In genomic region chr20:8220716-8221115, GRCh38 we compare ENCODE assay signal across 21 cellular contexts.
DNase-seq lines count a peak whose midpoint lies in the region; ATAC-seq and TF ChIP-seq lines count a peak whose summit lies in the region.
"Had no signal": no experiment of that assay in that cellular context is flagged by ENCODE, and none has a peak within 500 bp of the region (broad histone marks: within the 10 kb centered on the region; RNA-seq: fewer than 3 reads in every experiment).

No MANE protein-coding gene starts in this region.

- no peak overlapping the region for H2AFZ ChIP-seq in IMR-90 (replicated peaks; ENCODE audit: low read length, poor library complexity)

- H3K18ac ChIP-seq in IMR-90 (ENCODE audit: low read depth, low read length): peak overlapping the region; percentile 69; the same call in 1 of the 2 replicates

- H4K91ac ChIP-seq in IMR-90 (ENCODE audit: insufficient read depth, low read depth, low read length): peak overlapping the region; percentile 65; the same call in 1 of the 2 replicates

- peaks cover 20 to 30% of the 10 kb centered on the region in 2 experiments for H3K79me1 ChIP-seq in IMR-90 (ENCODE audit: low read depth in 1 of 2, low read length in 2 of 2)

- 0 out of 2 replicates have a peak, but pooled peaks cover under 1% of the 10 kb centered on the region for H3K9me1 ChIP-seq in IMR-90 (ENCODE audit: insufficient read depth, low read length)

- dilution Hi-C loops in IMR-90 (cut with HindIII; ENCODE audit: low sequenced_read_pairs, unreplicated experiment): no loop called here

- in situ Hi-C loops in IMR-90 (cut with MboI; ENCODE audit: low sequenced_read_pairs): no loop called here

- H3K56ac ChIP-seq in IMR-90 (ENCODE audit: extremely low read depth, insufficient read depth, low read length): no peak overlapping the region

- H3K27ac ChIP-seq in IMR-90 (ENCODE audit: insufficient read depth, low read length) (peak overlapping the region; percentile 17; the same call in 1 of the 2 replicates), muscle layer of colon (ENCODE audit: low read depth, low read length) (peak overlapping the region; percentile 29)

- TF ChIP-seq CTCF in IMR-90 (conservative IDR thresholded peaks at IDR 0.05; ENCODE audit: low read depth, low read length): no peak

- no peak overlapping the region for H3K4me2 ChIP-seq in IMR-90 (ENCODE audit: low read depth, low read length)

- CTCF ChIA-PET in IMR-90 (lab: Yijun Ruan, JAX): no interaction called here

- no peak overlapping the region for H3K9ac ChIP-seq in IMR-90 (ENCODE audit: low read depth, low read length)
- no peak overlapping the region for H3K9ac ChIP-seq in muscle layer of colon (ENCODE audit: low read length)

- peak overlapping the region; percentile 7 for H2BK5ac ChIP-seq in IMR-90 (ENCODE audit: low read depth, low read length, poor library complexity, severe bottlenecking)

- no peak for TF ChIP-seq POLR2A in IMR-90 (IDR thresholded peaks at IDR 0.05; ENCODE audit: low read depth, low read length)

- H2AK5ac ChIP-seq in IMR-90 (ENCODE audit: low read depth, low read length): peak overlapping the region; percentile 80

- DNase-seq in IMR-90 (no peak), cerebellar cortex (ENCODE audit: low spot score) (peak; percentile 39), NCI-H1105 (lab: John Stamatoyannopoulos, UW) (no peak), SW 1271 (lab: John Stamatoyannopoulos, UW) (no peak), Right ventricle myocardium superior (no peak)
- DNase-seq: ACHN; AML-193; Calu3; CD4-positive, alpha-beta memory T cell; DMS 273 treated with DMSO at 0.1 percent for 48 hours; DMS53; DND-41; EL; GOT3; H7; HFFc6; KG1 had no signal

- peak overlapping the region; percentile 88 for H2BK120ac ChIP-seq in IMR-90 (ENCODE audit: low read depth, low read length)

- peak overlapping the region in 1 of 2 experiments; percentile 75; a peak in 3 of 4 replicates for H4K8ac ChIP-seq in IMR-90 (ENCODE audit: low read depth in 2 of 2, low read length in 2 of 2)

- POLR2A ChIA-PET in IMR-90 (lab: Charles Lee; ENCODE audit: unreplicated experiment): no interaction called here

- no peaks in the 10 kb centered on the region for H3K36me3 ChIP-seq in IMR-90 (ENCODE audit: control insufficient read depth, insufficient read depth, low read length)
- no peaks in the 10 kb centered on the region for H3K36me3 ChIP-seq in muscle layer of colon (ENCODE audit: insufficient read depth, low read length)

- H3K4me3 ChIP-seq in IMR-90 (ENCODE audit: insufficient read depth, low read depth, low read length) (no peak overlapping the region), muscle layer of colon (ENCODE audit: low read depth in 1 of 2, low read length in 2 of 2) (no peak overlapping the region)

- no TSS peak for BruUV-seq in IMR-90 (replicated peaks; lab: Mats Ljungman, UMichigan)

- H4K20me1 ChIP-seq in IMR-90 (ENCODE audit: insufficient read depth, low read length): no peaks in the 10 kb centered on the region

- H2BK15ac ChIP-seq in IMR-90 (ENCODE audit: low read depth, low read length): peak overlapping the region; percentile 85; the same call in 2 of the 3 replicates

- H2AK9ac ChIP-seq in IMR-90 (replicated peaks; ENCODE audit: low read depth, low read length, poor library complexity): no peak overlapping the region

- intact Hi-C loops in IMR-90 (cut with micrococcal nuclease) (loop anchor here (5.0 kb wide), 2 partner anchors 73 to 167 kb away; no protein-coding TSS in a partner anchor), Right ventricle myocardium superior (cut with DNase I) (no loop called here)

- TF ChIP-seq RAD21 in IMR-90 (IDR thresholded peaks at IDR 0.05; ENCODE audit: low read length): no peak

- ATAC-seq in IMR-90 (ENCODE audit: low read depth) (no peak), GM18517 (IDR thresholded peaks at IDR 0.05; ENCODE audit: unreplicated experiment) (no peak), Right ventricle myocardium superior (ENCODE audit: poor library complexity) (no peak)
- ATAC-seq: HCT116, HepG2 had no signal

- H2BK20ac ChIP-seq in IMR-90 (ENCODE audit: low read depth, low read length): peak overlapping the region; percentile 82; the same call in 1 of the 2 replicates

- no CpG with 5 or more reads among the region's 1 CpG for WGBS in IMR-90 (ENCODE audit: extremely low coverage in 2 of 2, insufficient read length in 1 of 2), 2 experiments

- H3K9me3 ChIP-seq in IMR-90 (ENCODE audit: control insufficient read depth, insufficient read depth, low read length) (no peaks in the 10 kb centered on the region), muscle layer of colon (ENCODE audit: low read length) (no peaks in the 10 kb centered on the region)

- peak overlapping the region; percentile 79 for H3K4ac ChIP-seq in IMR-90 (ENCODE audit: low read depth, low read length)

- H3K27me3 ChIP-seq in IMR-90 (ENCODE audit: control insufficient read depth, insufficient read depth, low read length): no peaks in the 10 kb centered on the region
- no peaks in the 10 kb centered on the region for H3K27me3 ChIP-seq in muscle layer of colon (ENCODE audit: control insufficient read depth in 1 of 2, insufficient read depth in 2 of 2, low read length in 2 of 2)

- peaks cover 9% of the 10 kb centered on the region for H3K4me1 ChIP-seq in IMR-90 (ENCODE audit: control insufficient read depth, insufficient read depth, low read length)
- peaks cover 38% of the 10 kb centered on the region for H3K4me1 ChIP-seq in muscle layer of colon (ENCODE audit: insufficient read depth, low read length)

- H3K23ac ChIP-seq in IMR-90 (ENCODE audit: low read depth, low read length): 0 out of 2 replicates have a peak overlapping the region, but pooled peaks have one; percentile 5

- peak overlapping the region; percentile 71; the same call in 1 of the 2 replicates for H3K14ac ChIP-seq in IMR-90 (replicated peaks; ENCODE audit: low read depth, low read length)

- H4K5ac ChIP-seq in IMR-90 (ENCODE audit: low read depth, low read length): no peak overlapping the region

TF ChIP-seq in IMR-90, 13 proteins besides CTCF, POLR2A, EP300 and RAD21:
- TF ChIP-seq CEBPB (IDR thresholded peaks at IDR 0.05; ENCODE audit: low read depth, low read length) (no peak), MAFK (IDR thresholded peaks at IDR 0.05; ENCODE audit: low read depth, low read length) (no peak), ELK1 (IDR thresholded peaks at IDR 0.05; ENCODE audit: borderline replicate concordance, low read depth, low read length) (no peak), MAZ (IDR thresholded peaks at IDR 0.05; ENCODE audit: borderline replicate concordance, low read depth, low read length) (no peak), RCOR1 (IDR thresholded peaks at IDR 0.05; ENCODE audit: insufficient replicate concordance, low read length) (no peak), FOS (IDR thresholded peaks at IDR 0.05; ENCODE audit: low read depth, low read length) (no peak), CHD1 (IDR thresholded peaks at IDR 0.05; ENCODE audit: low read depth, low read length) (no peak), SMC3 (IDR thresholded peaks at IDR 0.05; ENCODE audit: low read depth, low read length) (no peak)
